Comparison of ENCODE assay signal across 8 cellular contexts in genomic region chr4:49150351-49151083, GRCh38.
DNase-seq lines count a peak whose midpoint lies in the region; ATAC-seq and TF ChIP-seq lines count a peak whose summit lies in the region.
"Not testable (repeated sequence)": the region's sequence is repeated elsewhere in the genome, so short reads cannot be mapped to it uniquely, and the experiment has no call there.

No MANE protein-coding gene starts in this region.

- H3K27ac Mint-ChIP-seq in naive thymus-derived CD4-positive, alpha-beta T cell: not testable (repeated sequence)
- H3K27ac Mint-ChIP-seq in stimulated activated naive CD8-positive, alpha-beta T cell treated with anti-CD3 and anti-CD28 coated beads, Interleukin-15, Interleukin-2, amounts not matched to agents 100 ng/mL and 50 ng/mL, for 24 hours: peak overlapping the region; percentile 3

- H3K27ac ChIP-seq in body of pancreas; left lung; naive thymus-derived CD4-positive, alpha-beta T cell (ENCODE audit: low read depth, low read length): not testable (repeated sequence)

- H3K36me3 Mint-ChIP-seq in naive thymus-derived CD4-positive, alpha-beta T cell: peaks cover 36 to 70% (median 63%) of the 10 kb centered on the region in 5 donors
- H3K36me3 Mint-ChIP-seq in stimulated activated naive CD8-positive, alpha-beta T cell treated with anti-CD3 and anti-CD28 coated beads, Interleukin-15, Interleukin-2, amounts not matched to agents 100 ng/mL and 50 ng/mL, for 24 hours (ENCODE audit: low read depth): peaks cover 68% of the 10 kb centered on the region

- ATAC-seq in body of pancreas (peak; percentile 22), esophagus mucosa (peak; percentile 35), left ventricle myocardium superior (peak; percentile 35), left lung (peak; percentile 22)
- ATAC-seq in naive thymus-derived CD4-positive, alpha-beta T cell: peak; percentile 12

- TF ChIP-seq POLR2A in NB4 (IDR thresholded peaks at IDR 0.05; ENCODE audit: extremely low read depth, insufficient read length); body of pancreas (IDR thresholded peaks at IDR 0.05): not testable (repeated sequence)

- H3K4me3 ChIP-seq in GM12864 (ENCODE audit: low read depth, low read length); NB4 (ENCODE audit: low read depth, low read length); body of pancreas; left lung; naive thymus-derived CD4-positive, alpha-beta T cell (ENCODE audit: low read length): not testable (repeated sequence)

- not testable (repeated sequence) for H3K27me3 ChIP-seq in body of pancreas; left lung; naive thymus-derived CD4-positive, alpha-beta T cell (ENCODE audit: control insufficient read depth in 2 of 2, insufficient read depth in 2 of 2, low read length in 2 of 2)

- CTCF ChIA-PET in naive thymus-derived CD4-positive, alpha-beta T cell (lab: Charles Lee): not testable (repeated sequence)

- not testable (repeated sequence) for H3K4me3 Mint-ChIP-seq in naive thymus-derived CD4-positive, alpha-beta T cell; stimulated activated naive CD8-positive, alpha-beta T cell treated with anti-CD3 and anti-CD28 coated beads, Interleukin-15, Interleukin-2, amounts not matched to agents 100 ng/mL and 50 ng/mL, for 24 hours

- POLR2A ChIA-PET in naive thymus-derived CD4-positive, alpha-beta T cell (lab: Charles Lee): not testable (repeated sequence)

- intact Hi-C loops in body of pancreas (cut with DNase I); left ventricle myocardium superior (cut with micrococcal nuclease); left lung (cut with DNase I); naive thymus-derived CD4-positive, alpha-beta T cell (cut with micrococcal nuclease): not testable (repeated sequence)

- H3K9me3 ChIP-seq in body of pancreas: peaks cover 0 to 15% (median 6%) of the 10 kb centered on the region in 3 donors
- H3K9me3 ChIP-seq in left lung: peaks cover 3 to 100% of the 10 kb centered on the region in 2 donors
- H3K9me3 ChIP-seq in naive thymus-derived CD4-positive, alpha-beta T cell (ENCODE audit: control insufficient read depth in 2 of 3, low read length in 3 of 3): peaks cover 20 to 86% (median 20%) of the 10 kb centered on the region in 3 experiments

- H3K9me3 Mint-ChIP-seq in naive thymus-derived CD4-positive, alpha-beta T cell: peaks cover 46 to 100% (median 81%) of the 10 kb centered on the region in 11 donors
- peaks cover 56% of the 10 kb centered on the region for H3K9me3 Mint-ChIP-seq in stimulated activated naive CD8-positive, alpha-beta T cell treated with anti-CD3 and anti-CD28 coated beads, Interleukin-15, Interleukin-2, amounts not matched to agents 100 ng/mL and 50 ng/mL, for 24 hours

- not testable (repeated sequence) for H3K36me3 ChIP-seq in body of pancreas (replicated peaks in 1 of 2; ENCODE audit: insufficient read depth in 1 of 2, low read depth in 2 of 2); left lung; naive thymus-derived CD4-positive, alpha-beta T cell (ENCODE audit: control insufficient read depth in 2 of 3, insufficient read depth in 3 of 3, low read length in 3 of 3)

- H3K4me1 ChIP-seq in body of pancreas; left lung; naive thymus-derived CD4-positive, alpha-beta T cell (ENCODE audit: control insufficient read depth in 2 of 2, insufficient read depth in 2 of 2, low read length in 2 of 2): not testable (repeated sequence)

- peak; percentile 1 for TF ChIP-seq CTCF in GM12864 (IDR thresholded peaks at IDR 0.05; ENCODE audit: low read depth, low read length, missing control alignments)
- TF ChIP-seq CTCF in NB4 (IDR thresholded peaks at IDR 0.05; ENCODE audit: low read depth, low read length); body of pancreas (IDR thresholded peaks at IDR 0.05); left lung (IDR thresholded peaks at IDR 0.05): not testable (repeated sequence)

- 31 to 35% methylated on average over 10 of the region's 10 CpGs for WGBS in body of pancreas, 2 donors

- not testable (repeated sequence) for H3K27me3 Mint-ChIP-seq in naive thymus-derived CD4-positive, alpha-beta T cell; stimulated activated naive CD8-positive, alpha-beta T cell treated with anti-CD3 and anti-CD28 coated beads, Interleukin-15, Interleukin-2, amounts not matched to agents 100 ng/mL and 50 ng/mL, for 24 hours

- peaks cover 0 to 43% (median 0%) of the 10 kb centered on the region in 7 donors for H3K4me1 Mint-ChIP-seq in naive thymus-derived CD4-positive, alpha-beta T cell
- not testable (repeated sequence) for H3K4me1 Mint-ChIP-seq in stimulated activated naive CD8-positive, alpha-beta T cell treated with anti-CD3 and anti-CD28 coated beads, Interleukin-15, Interleukin-2, amounts not matched to agents 100 ng/mL and 50 ng/mL, for 24 hours (ENCODE audit: low read depth)

- not testable (repeated sequence) for DNase-seq in GM12864 (ENCODE audit: low read depth); body of pancreas; left ventricle myocardium superior; left lung; naive thymus-derived CD4-positive, alpha-beta T cell
- peak; percentile 22 for DNase-seq in NB4 (ENCODE audit: low read depth)
